Comparison of ENCODE assay signal across 8 cellular contexts in genomic region chr6:130872250-130873095, GRCh38. TPM values are rescaled to one million over a fixed set of nuclear protein-coding genes. Genes with fewer than 3 reads are reported as not detected.
DNase-seq lines count a peak whose midpoint lies in the region; ATAC-seq and TF ChIP-seq lines count a peak whose summit lies in the region.

No MANE protein-coding gene starts in this region.

- peak; percentile 59 for ATAC-seq in GM21825 (IDR thresholded peaks at IDR 0.05; ENCODE audit: unreplicated experiment)

- TF ChIP-seq POLR2A in lower leg skin (IDR thresholded peaks at IDR 0.05): no peak

- no peak overlapping the region for H3K4me3 ChIP-seq in lower leg skin (ENCODE audit: low read depth, poor library complexity, severe bottlenecking)

- WGBS in lower leg skin, 2 donors: 71 to 75% methylated on average over 8 of the region's 8 CpGs

- DNase-seq in Daoy (ENCODE audit: low read depth) (peak; percentile 62), NCI-H1417 (lab: John Stamatoyannopoulos, UW) (peak; percentile 2 to 74 (median 28)), cerebellum (ENCODE audit: low spot score) (peak; percentile 24), lower leg skin (ENCODE audit: low spot score in 2 of 2) (peak; percentile 45 to 94), DMS79 (lab: John Stamatoyannopoulos, UW) (no peak)
- DNase-seq in activated CD4-positive, alpha-beta T cell treated with anti-CD3 and anti-CD28 coated beads for 1 hour: peak; percentile 54
- peak; percentile 61 for DNase-seq in stimulated activated CD8-positive, alpha-beta memory T cell treated with anti-CD3 and anti-CD28 coated beads, Interleukin-12 subunit alpha, Interleukin-12 subunit beta, amount 100 ng/mL, for 1 hour (ENCODE audit: low read depth)

- intact Hi-C loops in lower leg skin (cut with DNase I; ENCODE audit: low total_unique reads): loop anchor here (10.0 kb wide), 1 partner anchor 548 kb away; no protein-coding TSS in a partner anchor

- TF ChIP-seq CTCF in lower leg skin (IDR thresholded peaks at IDR 0.05): no peak

RNA-seq across cellular contexts. Expression of gene SMLR1, which starts 45.3 kb away (rescaled TPM):
- not detected in 2 replicates for total RNA-seq in Daoy (2014; rRNA removed; shearing (Covaris generic))
- total RNA-seq in cerebellum (not detected), lower leg skin (not detected)
